3 cellular contexts compared by ENCODE assay signal in the genomic region with DNA sequence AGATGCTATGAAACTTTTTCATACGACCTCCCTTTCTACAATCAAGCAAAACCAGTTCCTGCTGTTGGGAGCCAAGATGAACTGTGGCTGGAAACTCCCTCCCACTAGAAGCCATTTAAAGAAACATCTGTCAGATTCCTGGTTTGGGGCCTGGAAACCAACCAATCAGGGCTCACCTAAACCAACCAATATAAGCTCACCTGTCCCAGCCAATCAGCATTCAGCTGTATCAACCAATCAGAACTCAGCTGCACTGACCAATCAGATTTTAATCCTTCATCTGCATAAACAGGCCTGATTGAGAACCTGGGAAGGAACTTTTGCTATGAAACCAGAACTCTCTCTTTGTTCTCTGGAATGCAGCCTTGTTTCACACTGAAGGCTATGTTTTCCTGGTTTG.
TF ChIP-seq lines count a peak whose summit lies in the region.

No MANE protein-coding gene starts in this region.

TF ChIP-seq in SK-N-SH, 30 proteins besides CTCF, POLR2A, EP300 and RAD21:
- TF ChIP-seq MXI1 (IDR thresholded peaks at IDR 0.05; ENCODE audit: low read depth, low read length) (no peak), FOXJ3 (CRISPR knock-in tag; IDR thresholded peaks at IDR 0.05) (no peak), CHD2 (IDR thresholded peaks at IDR 0.05; ENCODE audit: low read length, partially characterized antibody) (no peak), RXRA (IDR thresholded peaks at IDR 0.05; ENCODE audit: borderline replicate concordance, low read depth) (no peak), TAF1 (IDR thresholded peaks at IDR 0.05; ENCODE audit: borderline replicate concordance, low read depth, low read length) (no peak), GATA2 (CRISPR knock-in tag; IDR thresholded peaks at IDR 0.05) (no peak), JUND (IDR thresholded peaks at IDR 0.05) (no peak), YY1 (IDR thresholded peaks at IDR 0.05; ENCODE audit: low read depth) (no peak), POLR2AphosphoS5 (IDR thresholded peaks at IDR 0.05; ENCODE audit: low read depth, low read length) (no peak)

TF ChIP-seq in SK-N-SH treated with all-trans-retinoic acid at 6 μM for 48 hours, 23 proteins besides CTCF, POLR2A, EP300 and RAD21:
- TF ChIP-seq, protein P1, sequence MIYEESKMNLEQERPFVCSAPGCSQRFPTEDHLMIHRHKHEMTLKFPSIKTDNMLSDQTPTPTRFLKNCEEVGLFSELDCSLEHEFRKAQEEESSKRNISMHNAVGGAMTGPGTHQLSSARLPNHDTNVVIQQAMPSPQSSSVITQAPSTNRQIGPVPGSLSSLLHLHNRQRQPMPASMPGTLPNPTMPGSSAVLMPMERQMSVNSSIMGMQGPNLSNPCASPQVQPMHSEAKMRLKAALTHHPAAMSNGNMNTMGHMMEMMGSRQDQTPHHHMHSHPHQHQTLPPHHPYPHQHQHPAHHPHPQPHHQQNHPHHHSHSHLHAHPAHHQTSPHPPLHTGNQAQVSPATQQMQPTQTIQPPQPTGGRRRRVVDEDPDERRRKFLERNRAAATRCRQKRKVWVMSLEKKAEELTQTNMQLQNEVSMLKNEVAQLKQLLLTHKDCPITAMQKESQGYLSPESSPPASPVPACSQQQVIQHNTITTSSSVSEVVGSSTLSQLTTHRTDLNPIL (CRISPR knock-in tag; IDR thresholded peaks at IDR 0.05; ENCODE audit: low read depth): no peak
- no peak for TF ChIP-seq BACH2 (CRISPR knock-in tag; IDR thresholded peaks at IDR 0.05; ENCODE audit: borderline replicate concordance)
- TF ChIP-seq OSR1 (CRISPR knock-in tag; IDR thresholded peaks at IDR 0.05): no peak
- no peak for TF ChIP-seq ZNF70 (CRISPR knock-in tag; IDR thresholded peaks at IDR 0.05)
- TF ChIP-seq PPARA (CRISPR knock-in tag; IDR thresholded peaks at IDR 0.05; ENCODE audit: borderline replicate concordance): no peak
- TF ChIP-seq, protein P2, sequence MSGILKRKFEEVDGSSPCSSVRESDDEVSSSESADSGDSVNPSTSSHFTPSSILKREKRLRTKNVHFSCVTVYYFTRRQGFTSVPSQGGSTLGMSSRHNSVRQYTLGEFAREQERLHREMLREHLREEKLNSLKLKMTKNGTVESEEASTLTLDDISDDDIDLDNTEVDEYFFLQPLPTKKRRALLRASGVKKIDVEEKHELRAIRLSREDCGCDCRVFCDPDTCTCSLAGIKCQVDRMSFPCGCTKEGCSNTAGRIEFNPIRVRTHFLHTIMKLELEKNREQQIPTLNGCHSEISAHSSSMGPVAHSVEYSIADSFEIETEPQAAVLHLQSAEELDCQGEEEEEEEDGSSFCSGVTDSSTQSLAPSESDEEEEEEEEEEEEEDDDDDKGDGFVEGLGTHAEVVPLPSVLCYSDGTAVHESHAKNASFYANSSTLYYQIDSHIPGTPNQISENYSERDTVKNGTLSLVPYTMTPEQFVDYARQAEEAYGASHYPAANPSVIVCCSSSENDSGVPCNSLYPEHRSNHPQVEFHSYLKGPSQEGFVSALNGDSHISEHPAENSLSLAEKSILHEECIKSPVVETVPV (CRISPR knock-in tag; IDR thresholded peaks at IDR 0.05): no peak
- no peak for TF ChIP-seq ZFP3 (CRISPR knock-in tag; IDR thresholded peaks at IDR 0.05)
- TF ChIP-seq ZC3H10 (CRISPR knock-in tag; IDR thresholded peaks at IDR 0.05): no peak
- no peak for TF ChIP-seq ZFP30 (CRISPR knock-in tag; IDR thresholded peaks at IDR 0.05)
- TF ChIP-seq TCF4 (CRISPR knock-in tag; IDR thresholded peaks at IDR 0.05; ENCODE audit: borderline replicate concordance): no peak
- TF ChIP-seq ESRRG (CRISPR knock-in tag; IDR thresholded peaks at IDR 0.05): no peak
- TF ChIP-seq ISL1 (CRISPR knock-in tag; IDR thresholded peaks at IDR 0.05): no peak
- TF ChIP-seq TSHZ2 (CRISPR knock-in tag; IDR thresholded peaks at IDR 0.05): no peak
- no peak for TF ChIP-seq RARB (CRISPR knock-in tag; IDR thresholded peaks at IDR 0.05)
- no peak for TF ChIP-seq TOX (CRISPR knock-in tag; IDR thresholded peaks at IDR 0.05; ENCODE audit: borderline replicate concordance)
- no peak for TF ChIP-seq ZNF8 (CRISPR knock-in tag; IDR thresholded peaks at IDR 0.05)
- TF ChIP-seq POU6F1 (CRISPR knock-in tag; IDR thresholded peaks at IDR 0.05; ENCODE audit: borderline replicate concordance, low read depth): no peak
- no peak for TF ChIP-seq ZNF565 (CRISPR knock-in tag; conservative IDR thresholded peaks at IDR 0.05; ENCODE audit: low read depth)

TF ChIP-seq in K562, 482 proteins besides CTCF, POLR2A, EP300 and RAD21:
- TF ChIP-seq KDM2B (CRISPR knock-in tag; IDR thresholded peaks at IDR 0.05): no peak
- TF ChIP-seq KAT2B (IDR thresholded peaks at IDR 0.05; ENCODE audit: low read depth, low read length): no peak
- no peak for TF ChIP-seq ZNF146 (CRISPR knock-in tag; IDR thresholded peaks at IDR 0.05; ENCODE audit: unreplicated experiment)
- 0 out of 2 replicates have a peak, but pooled peaks have one; percentile 40 for TF ChIP-seq CHAMP1 (IDR thresholded peaks at IDR 0.05)
- no peak for TF ChIP-seq ZNF584 (CRISPR knock-in tag; IDR thresholded peaks at IDR 0.05; ENCODE audit: low read depth)
- no peak for TF ChIP-seq PCBP1 (IDR thresholded peaks at IDR 0.05; ENCODE audit: low read depth, low read length, poor library complexity, severe bottlenecking)
- peak; percentile 51 for TF ChIP-seq NFYB (IDR thresholded peaks at IDR 0.05; ENCODE audit: extremely low read depth, insufficient read length)
- TF ChIP-seq MYNN (IDR thresholded peaks at IDR 0.05): no peak
- TF ChIP-seq MYNN (CRISPR knock-in tag; IDR thresholded peaks at IDR 0.05): no peak
- no peak for TF ChIP-seq SUPT5H (IDR thresholded peaks at IDR 0.05)
- peak; percentile 53 for TF ChIP-seq FOS (IDR thresholded peaks at IDR 0.05; ENCODE audit: extremely low read depth, insufficient read length)
